8 cellular contexts compared by ENCODE assay signal in the genomic region with DNA sequence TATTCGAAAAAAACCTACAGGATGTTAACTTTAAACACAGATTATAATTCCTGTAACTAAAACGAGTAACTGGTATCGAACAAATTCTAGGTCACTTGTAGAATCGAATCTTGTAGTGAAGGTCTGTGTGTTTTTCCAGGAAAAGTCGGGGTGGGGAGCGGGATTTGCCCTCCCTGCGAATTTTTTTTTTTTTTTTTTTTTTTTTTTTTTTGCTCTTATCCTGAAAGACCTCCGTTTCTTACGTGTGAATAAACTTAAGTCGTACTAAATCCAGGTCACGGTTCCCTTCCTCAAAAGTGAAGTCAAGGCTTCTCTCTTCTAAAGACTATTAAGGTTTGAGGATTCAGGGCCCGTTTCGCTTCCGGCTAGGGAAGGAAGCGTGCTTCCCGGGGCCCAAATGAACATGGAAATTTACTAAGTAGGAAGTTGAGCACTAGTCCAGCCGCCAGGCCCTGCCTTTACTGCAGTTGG. TPM values are rescaled to one million over a fixed set of nuclear protein-coding genes. Genes with fewer than 3 reads are reported as not detected.
DNase-seq lines count a peak whose midpoint lies in the region; ATAC-seq and TF ChIP-seq lines count a peak whose summit lies in the region.

No MANE protein-coding gene starts in this region.

- peak overlapping the region; percentile 63 for H3K9ac ChIP-seq in parathyroid adenoma

- H3K27ac Mint-ChIP-seq in activated naive CD4-positive, alpha-beta T cell treated with anti-CD3 and anti-CD28 coated beads for 36 hours: peak overlapping the region; percentile 82

- no peaks in the 10 kb centered on the region for H3K27me3 Mint-ChIP-seq in activated naive CD4-positive, alpha-beta T cell treated with anti-CD3 and anti-CD28 coated beads for 36 hours (ENCODE audit: low read depth)

- intact Hi-C loops in activated naive CD4-positive, alpha-beta T cell treated with anti-CD3 and anti-CD28 coated beads for 36 hours (cut with micrococcal nuclease): loop anchor here (1.0 to 10.0 kb wide), 12 partner anchors 33 to 1455 kb away; a partner anchor contains a TSS

- CTCF ChIA-PET in activated naive CD4-positive, alpha-beta T cell treated with anti-CD3 and anti-CD28 coated beads for 36 hours (lab: Charles Lee): interaction anchor here (0.7 to 2.6 kb wide), 3 partner anchors 45 to 416 kb away, joined by 3 to 10 read pairs (median 4); no protein-coding TSS in a partner anchor

- peak overlapping the region; percentile 77 to 85 for H3K4me3 ChIP-seq in esophagus (ENCODE audit: low read depth in 1 of 2, low read length in 2 of 2)
- peak overlapping the region; percentile 70 for H3K4me3 ChIP-seq in parathyroid adenoma (ENCODE audit: low read depth, low read length)

- H3K9me3 ChIP-seq in esophagus (ENCODE audit: control insufficient read depth in 2 of 2, insufficient read depth in 1 of 2, low read depth in 1 of 2, low read length in 1 of 2) (no peaks in the 10 kb centered on the region), parathyroid adenoma (ENCODE audit: control insufficient read depth, low read length) (no peaks in the 10 kb centered on the region)

- no peaks in the 10 kb centered on the region for H3K9me3 Mint-ChIP-seq in activated naive CD4-positive, alpha-beta T cell treated with anti-CD3 and anti-CD28 coated beads for 36 hours

- H3K4me2 ChIP-seq in parathyroid adenoma (ENCODE audit: low read length): peak overlapping the region; percentile 88

- H3K4me3 Mint-ChIP-seq in activated naive CD4-positive, alpha-beta T cell treated with anti-CD3 and anti-CD28 coated beads for 36 hours: peak overlapping the region; percentile 92

- H3K4me1 Mint-ChIP-seq in activated naive CD4-positive, alpha-beta T cell treated with anti-CD3 and anti-CD28 coated beads for 36 hours (ENCODE audit: low read depth): peaks cover 42% of the 10 kb centered on the region

- peaks cover 2 to 3% of the 10 kb centered on the region in 2 donors for H3K4me1 ChIP-seq in esophagus (ENCODE audit: control insufficient read depth in 2 of 2, insufficient read depth in 2 of 2, low read length in 1 of 2)
- peaks cover 13% of the 10 kb centered on the region for H3K4me1 ChIP-seq in parathyroid adenoma

- ATAC-seq in GM18502 (IDR thresholded peaks at IDR 0.05; ENCODE audit: poor library complexity, unreplicated experiment) (no peak), HG03025 (IDR thresholded peaks at IDR 0.05; ENCODE audit: low FRiP score, unreplicated experiment) (no peak)

- H2AFZ ChIP-seq in parathyroid adenoma: peak overlapping the region; percentile 99

- H3K27me3 ChIP-seq in esophagus (ENCODE audit: control insufficient read depth in 1 of 2, insufficient read depth in 2 of 2, low read length in 2 of 2) (no peaks in the 10 kb centered on the region), parathyroid adenoma (ENCODE audit: control insufficient read depth, insufficient read depth, low read length) (no peaks in the 10 kb centered on the region)

- 1% methylated on average over 17 of the region's 17 CpGs for WGBS in esophagus, 2 donors

- H3K36me3 ChIP-seq in esophagus (ENCODE audit: control insufficient read depth in 2 of 2, insufficient read depth in 2 of 2, low read length in 1 of 2) (no peaks in the 10 kb centered on the region), parathyroid adenoma (ENCODE audit: control insufficient read depth, insufficient read depth, low read length) (no peaks in the 10 kb centered on the region)

- TF ChIP-seq CTCF in parathyroid adenoma (IDR thresholded peaks at IDR 0.05): no peak

- peaks cover 22% of the 10 kb centered on the region for H3K79me2 ChIP-seq in parathyroid adenoma

- H3K27ac ChIP-seq in esophagus (ENCODE audit: low read depth in 2 of 2, low read length in 1 of 2) (peak overlapping the region; percentile 97 to 100), parathyroid adenoma (peak overlapping the region; percentile 96)

- H3K36me3 Mint-ChIP-seq in activated naive CD4-positive, alpha-beta T cell treated with anti-CD3 and anti-CD28 coated beads for 36 hours (ENCODE audit: low read depth): peaks cover 8% of the 10 kb centered on the region

- no peak for DNase-seq in activated naive CD4-positive, alpha-beta T cell treated with anti-CD3 and anti-CD28 coated beads for 36 hours
- no peak for DNase-seq in activated naive CD4-positive, alpha-beta T cell treated with anti-CD3 and anti-CD28 coated beads, Interleukin-2, amount 50 U/mL, for 16 hours
- DNase-seq in SK-N-DZ (ENCODE audit: low spot score): peak; percentile 9
- DNase-seq in stimulated activated CD8-positive, alpha-beta memory T cell treated with anti-CD3 and anti-CD28 coated beads, Interleukin-4, amount 100 ng/mL, for 48 hours: no peak

RNA-seq across cellular contexts. Expression of a gene that starts 0.8 kb away (rescaled TPM):
- total RNA-seq in activated naive CD4-positive, alpha-beta T cell treated with anti-CD3 and anti-CD28 coated beads for 36 hours: 10 to 100 TPM; 54.4 to 57.2 TPM
- 63.1 and 84.2 TPM in 2 replicates for polyA plus RNA-seq in SK-N-DZ (2014; cell fraction: cytosol; rRNA removed)
- polyA plus RNA-seq in SK-N-DZ (2014; cell fraction: nucleus; rRNA removed): 32.3 and 34.4 TPM in 2 replicates
- polyA plus RNA-seq in esophagus: 1 to 10 TPM; 4.5 to 6.7 TPM
